8 cellular contexts compared by ENCODE assay signal in the genomic region with DNA sequence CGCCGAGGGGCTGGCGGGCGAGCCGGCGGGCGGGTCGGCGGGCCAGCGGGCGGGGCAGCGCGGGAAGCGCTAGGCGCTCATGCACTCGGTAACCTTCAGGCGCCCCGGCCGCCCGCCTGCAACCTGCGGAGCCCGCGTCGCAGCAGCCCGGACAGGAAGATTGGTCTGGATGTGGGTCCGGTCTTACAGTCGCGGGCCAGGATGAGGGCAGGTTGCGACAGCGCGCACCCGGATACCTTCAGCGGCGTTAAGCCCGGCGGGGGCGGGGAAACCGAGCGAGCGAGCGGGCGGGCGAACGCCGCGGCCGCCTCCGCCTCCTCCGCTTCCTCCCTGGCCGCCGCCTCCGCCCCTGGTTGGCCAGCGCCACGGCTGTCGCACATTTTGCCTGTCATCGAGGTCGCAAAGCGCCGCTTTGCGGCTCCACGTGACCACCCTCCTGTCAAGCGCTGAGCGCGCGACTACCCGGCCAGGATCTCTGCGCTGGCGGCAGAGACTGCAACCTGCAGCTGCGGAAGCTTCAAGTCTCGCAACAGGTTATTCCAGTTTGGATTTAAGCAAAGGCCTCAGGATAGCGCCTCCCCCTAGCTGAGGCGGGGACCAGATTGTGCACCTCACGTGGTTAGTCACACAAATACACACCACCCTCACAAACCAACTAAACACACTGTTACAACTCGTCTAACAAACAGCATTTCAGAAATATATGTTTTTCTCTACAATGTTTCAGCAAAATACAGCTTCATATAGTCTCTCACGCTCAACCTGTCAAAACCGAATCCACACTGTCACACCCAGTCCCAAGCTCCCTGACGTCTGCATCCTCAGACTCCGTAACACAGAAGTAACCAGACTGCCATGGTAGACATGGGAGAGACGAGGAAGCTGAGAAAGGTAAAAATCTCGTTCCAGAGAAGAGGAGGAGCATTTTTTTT. TPM values are rescaled to one million over a fixed set of nuclear protein-coding genes. Genes with fewer than 3 reads are reported as not detected.
DNase-seq lines count a peak whose midpoint lies in the region; ATAC-seq lines count a peak whose summit lies in the region.

TSS of gene FAF1 (minus strand) at position 355 of the 932 bp plus-strand sequence. CDS start 456 bp downstream, outside the sequence.

- ATAC-seq in GM21360 (IDR thresholded peaks at IDR 0.05; ENCODE audit: unreplicated experiment), result peak; percentile 78

- 1% methylated on average over 63 to 70 of the region's 80 CpGs for WGBS in mesodermal cell (ENCODE audit: insufficient coverage in 2 of 2), 2 experiments

- peak within 1 kb of the TSS; percentile 45 for H3K27ac ChIP-seq in mesodermal cell (ENCODE audit: low read depth, low read length, severe bottlenecking)

- H3K4me1 ChIP-seq in mesodermal cell (ENCODE audit: control insufficient read depth, insufficient read depth, low read length, poor library complexity, severe bottlenecking), result peaks cover 3% of the 10 kb centered on the region

- peak; percentile 97 for DNase-seq in Caki2 (ENCODE audit: low read depth)
- peak; percentile 98 for DNase-seq in HT1080 (ENCODE audit: low read depth)
- DNase-seq in NOMO-1 treated with dmso at 0.1 percent for 144 hours (lab: John Stamatoyannopoulos, UW; ENCODE audit: unreplicated experiment), result peak; percentile 97
- DNase-seq in activated CD8-positive, alpha-beta memory T cell treated with anti-CD3 and anti-CD28 coated beads, Interleukin-2, amount 50 U/mL, for 24 hours (ENCODE audit: extremely low read depth), result peak; percentile 88
- DNase-seq in stimulated activated CD8-positive, alpha-beta memory T cell treated with anti-CD3 and anti-CD28 coated beads, Interleukin-15, amount 100 ng/mL, for 4 hours (ENCODE audit: low read depth in 2 of 2), result peak; percentile 95

- no peaks in the 10 kb centered on the region for H3K9me3 ChIP-seq in mesodermal cell (ENCODE audit: control insufficient read depth, low read length)

- H3K36me3 ChIP-seq in mesodermal cell (ENCODE audit: control insufficient read depth, insufficient read depth, low read length), result no peaks in the 10 kb centered on the region

- in situ Hi-C loops in Caki2 (cut with HindIII; ENCODE audit: low pct_unique_long_range_greater_than_20kb, low sequenced_read_pairs), result no loop called here
- in situ Hi-C loops in endometrial microvascular endothelial cells (cut with HindIII; ENCODE audit: inconsistent ontology term, low pct_unique_long_range_greater_than_20kb, low sequenced_read_pairs), result no loop called here

- H3K4me3 ChIP-seq in mesodermal cell (ENCODE audit: extremely low read depth, insufficient read depth, low read length, poor library complexity, severe bottlenecking), result peak within 1 kb of the TSS; percentile 68

RNA-seq across cellular contexts. Expression of gene FAF1, which starts in this region (rescaled TPM):
- total RNA-seq in Caki2 (2014; rRNA removed; shearing (Covaris generic); ENCODE audit: low replicate concordance), result 23.7 and 75.4 TPM in 2 replicates
- total RNA-seq in HT1080 (2014; rRNA removed; shearing (Covaris generic)), result 60.4 and 61.0 TPM in 2 replicates
- 71.5 and 106 TPM in 2 replicates for polyA plus RNA-seq in HT1080 (2015; cell fraction: cytosol; rRNA removed)
- polyA plus RNA-seq in HT1080 (2015; cell fraction: nucleus; rRNA removed), result 60.0 and 69.7 TPM in 2 replicates
- total RNA-seq in endometrial microvascular endothelial cells (ENCODE audit: inconsistent ontology term), result 72.0 TPM
- 60.8 TPM for polyA plus RNA-seq in mesodermal cell (2013, experiment 1 of 2)
- 61.9 TPM for polyA plus RNA-seq in mesodermal cell (2013, experiment 2 of 2)

Comparison
In these comparisons a context has a peak if more than half of its experiments do, and no peak if none do; other contexts are left out.
1. Peak in every context shown above with its lines: DNase-seq, ATAC-seq, H3K4me3 ChIP-seq and H3K27ac ChIP-seq.